12 cellular contexts compared by ENCODE assay signal in the genomic region with DNA sequence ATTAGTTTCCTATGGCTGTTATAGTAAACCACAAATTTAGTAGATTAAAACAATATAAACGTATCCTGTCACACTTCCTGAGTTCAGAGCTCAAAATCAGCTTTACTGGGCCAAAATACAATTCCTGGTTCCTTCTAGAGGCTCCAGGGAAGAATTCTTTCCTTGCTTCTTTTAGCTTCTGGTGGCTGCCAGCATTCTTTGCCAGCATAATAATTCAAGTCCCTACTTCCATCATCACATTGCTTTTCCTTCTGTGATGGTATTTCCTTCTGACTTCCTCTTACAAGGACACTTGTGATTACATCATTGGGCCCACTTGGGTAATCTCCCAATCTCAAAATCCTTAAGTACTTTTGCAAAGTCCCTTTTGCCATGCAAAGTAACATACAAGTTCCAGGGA. TPM values are rescaled to one million over a fixed set of nuclear protein-coding genes. Genes with fewer than 3 reads are reported as not detected.
DNase-seq lines count a peak whose midpoint lies in the region; ATAC-seq, FAIRE-seq and TF ChIP-seq lines count a peak whose summit lies in the region.
"Had no signal": no experiment of that assay in that cellular context is flagged by ENCODE, and none has a peak within 500 bp of the region (broad histone marks: within the 10 kb centered on the region; RNA-seq: fewer than 3 reads in every experiment).

No MANE protein-coding gene starts in this region.

- no peak for FAIRE-seq in RCC 7860 (lab: Jason Lieb, UNC)

- H3K27me3 ChIP-seq in fibroblast of lung (ENCODE audit: control insufficient read depth, insufficient read depth, low read length) (no peaks in the 10 kb centered on the region), psoas muscle (ENCODE audit: insufficient read depth in 3 of 3, low read length in 2 of 3) (no peaks in the 10 kb centered on the region), sigmoid colon (no peaks in the 10 kb centered on the region)

- TF ChIP-seq POLR2A in sigmoid colon (IDR thresholded peaks at IDR 0.05) = no peak

- H2AFZ ChIP-seq in OCI-LY7 (ENCODE audit: low read length) (no peak overlapping the region), fibroblast of lung (ENCODE audit: low read length) (no peak overlapping the region)

- 23 to 32% (median 26%) methylated on average over 1 of the region's 1 CpG for WGBS in psoas muscle, 3 donors
- WGBS in sigmoid colon, 2 donors = 67 to 81% methylated on average over 1 of the region's 1 CpG

- H3K9me3 ChIP-seq in OCI-LY7 (ENCODE audit: low read length) = no peaks in the 10 kb centered on the region
- H3K9me3 ChIP-seq in fibroblast of lung (ENCODE audit: control insufficient read depth, insufficient read depth, low read depth, low read length) = no peaks in the 10 kb centered on the region
- H3K9me3 ChIP-seq in psoas muscle = no peaks in the 10 kb centered on the region
- H3K9me3 ChIP-seq in sigmoid colon = no peaks in the 10 kb centered on the region

- TF ChIP-seq CTCF in OCI-LY7 (conservative IDR thresholded peaks at IDR 0.05; ENCODE audit: low read length) = no peak
- TF ChIP-seq CTCF in fibroblast of lung (conservative IDR thresholded peaks at IDR 0.05 in 1 of 2, IDR thresholded peaks at IDR 0.05 in 1 of 2; ENCODE audit: low read depth in 1 of 2, low read length in 2 of 2) = no peak
- TF ChIP-seq CTCF in psoas muscle (IDR thresholded peaks at IDR 0.05) = no peak
- no peak for TF ChIP-seq CTCF in sigmoid colon (IDR thresholded peaks at IDR 0.05)

- CTCF ChIA-PET in OCI-LY7 (lab: Charles Lee; ENCODE audit: unreplicated experiment) = no interaction called here

- DNase-seq in NCI-H82 (lab: John Stamatoyannopoulos, UW) = peak; percentile 15
- DNase-seq in NCI-H82 treated with DMSO at 0.1 percent for 48 hours (lab: John Stamatoyannopoulos, UW; ENCODE audit: unreplicated experiment) = no peak
- DNase-seq in OCI-LY7 (ENCODE audit: low spot score) = no peak
- peak; percentile 24 to 31 for DNase-seq in fibroblast of lung (ENCODE audit: low read depth in 2 of 2)
- DNase-seq in psoas muscle = no peak
- no peak for DNase-seq in sigmoid colon
- no peak for DNase-seq in DMS 273 treated with DMSO at 0.1 percent for 48 hours (lab: John Stamatoyannopoulos, UW)
- DNase-seq in RCC 7860 (ENCODE audit: low spot score) = no peak
- DNase-seq: activated T-cell treated with anti-CD3 and anti-CD28 coated beads, Interleukin-2, amount 50 U/mL, for 48 hours; immature natural killer cell; NCI-H69 had no signal

- H3K9me2 ChIP-seq in OCI-LY7 (ENCODE audit: insufficient read depth, low read length) = no peaks in the 10 kb centered on the region

- H3K27ac ChIP-seq in OCI-LY7 (ENCODE audit: low read depth, low read length, poor library complexity, severe bottlenecking) = no peak overlapping the region
- no peak overlapping the region for H3K27ac ChIP-seq in fibroblast of lung (ENCODE audit: insufficient read depth, low read length)
- peak overlapping the region; percentile 17 for H3K27ac ChIP-seq in psoas muscle
- H3K27ac ChIP-seq in sigmoid colon = no peak overlapping the region

- ATAC-seq in psoas muscle = peak in 2 of 4 donors; percentile 52 to 72
- ATAC-seq: HCT116 had no signal

- H3K79me2 ChIP-seq in OCI-LY7 (ENCODE audit: insufficient read depth, low read depth, low read length) (no peaks in the 10 kb centered on the region), fibroblast of lung (ENCODE audit: control insufficient read depth, insufficient read depth, low read length) (no peaks in the 10 kb centered on the region)

- POLR2A ChIA-PET in OCI-LY7 (lab: Charles Lee) = no interaction called here

- H3K4me2 ChIP-seq in OCI-LY7 (ENCODE audit: low read length) = no peak overlapping the region
- no peak overlapping the region for H3K4me2 ChIP-seq in fibroblast of lung (ENCODE audit: extremely low read depth, insufficient read depth, low read length)

- no peaks in the 10 kb centered on the region for H4K20me1 ChIP-seq in OCI-LY7 (ENCODE audit: insufficient read depth, low read length)
- no peaks in the 10 kb centered on the region for H4K20me1 ChIP-seq in fibroblast of lung (ENCODE audit: control insufficient read depth, extremely low read depth, insufficient read depth, low read length)

- TSS peak; percentile 10 for BruUV-seq in OCI-LY7 (replicated peaks; lab: Mats Ljungman, UMichigan)

- H3K4me1 ChIP-seq in OCI-LY7 (ENCODE audit: insufficient read depth, low read length, poor library complexity, severe bottlenecking) = no peaks in the 10 kb centered on the region
- no peaks in the 10 kb centered on the region for H3K4me1 ChIP-seq in fibroblast of lung (ENCODE audit: control insufficient read depth, extremely low read depth, insufficient read depth, low read length)
- no peaks in the 10 kb centered on the region for H3K4me1 ChIP-seq in psoas muscle
- no peaks in the 10 kb centered on the region for H3K4me1 ChIP-seq in sigmoid colon

- TF ChIP-seq EP300 in sigmoid colon (IDR thresholded peaks at IDR 0.05) = no peak

- peaks cover 57% of the 10 kb centered on the region for H3K36me3 ChIP-seq in OCI-LY7 (ENCODE audit: insufficient read depth, low read length)
- peaks cover 2% of the 10 kb centered on the region for H3K36me3 ChIP-seq in fibroblast of lung (ENCODE audit: control insufficient read depth, insufficient read depth, low read length)
- H3K36me3 ChIP-seq in psoas muscle (ENCODE audit: insufficient read depth in 1 of 2, low read depth in 1 of 2) = peaks cover 0 to 67% of the 10 kb centered on the region in 2 donors
- peaks cover 8 to 62% (median 14%) of the 10 kb centered on the region in 4 donors for H3K36me3 ChIP-seq in sigmoid colon

- H3K4me3 ChIP-seq in OCI-LY7 (ENCODE audit: low read depth, low read length, poor library complexity, severe bottlenecking) = no peak overlapping the region
- no peak overlapping the region for H3K4me3 ChIP-seq in fibroblast of lung (replicated peaks in 1 of 4; ENCODE audit: control extremely low read depth in 1 of 4, insufficient read depth in 1 of 4, low read depth in 3 of 4, low read length in 4 of 4)
- H3K4me3 ChIP-seq in psoas muscle = no peak overlapping the region
- H3K4me3 ChIP-seq in sigmoid colon = no peak overlapping the region

- intact Hi-C loops in OCI-LY7 (cut with micrococcal nuclease; ENCODE audit: unreplicated experiment) = no loop called here
- intact Hi-C loops in psoas muscle (cut with DNase I) = no loop called here
- intact Hi-C loops in sigmoid colon (cut with DNase I) = no loop called here

- no peak overlapping the region for H3K9ac ChIP-seq in fibroblast of lung (ENCODE audit: insufficient read depth, low read length)

RNA-seq across cellular contexts. Expression of a gene that starts 40.6 kb away (rescaled TPM):
- 23.0 and 27.6 TPM in 2 replicates for total RNA-seq in OCI-LY7 (2014; rRNA removed; shearing (Covaris generic))
- total RNA-seq in OCI-LY7 (2022) (34.6 and 36.6 TPM in 2 replicates), fibroblast of lung (25.9 and 26.6 TPM in 2 replicates), psoas muscle (10 to 100 TPM; 22.7 to 30.0 (median 29.0) TPM), sigmoid colon (10 to 100 TPM; 29.1 to 50.5 (median 38.7) TPM)
- polyA plus RNA-seq in fibroblast of lung (61.9 and 70.5 TPM in 2 replicates), psoas muscle (10 to 100 TPM; 27.5 to 57.6 (median 31.4) TPM), sigmoid colon (10 to 100 TPM; 22.2 to 49.9 (median 40.9) TPM)
- 37.8 and 43.7 TPM in 2 replicates for polyA plus RNA-seq in fibroblast of lung (2012)
- 0.63 and 6.2 TPM in 2 replicates for polyA minus RNA-seq in fibroblast of lung (ENCODE audit: low replicate concordance)

RNA-seq across cellular contexts. Expression of a gene that starts 56.3 kb away (rescaled TPM):
- 189 and 314 TPM in 2 replicates for total RNA-seq in OCI-LY7 (2014; rRNA removed; shearing (Covaris generic))
- 219 and 259 TPM in 2 replicates for total RNA-seq in OCI-LY7 (2022)
- 87.0 and 92.2 TPM in 2 replicates for total RNA-seq in fibroblast of lung
- polyA plus RNA-seq in fibroblast of lung = 147 and 240 TPM in 2 replicates
- 176 and 219 TPM in 2 replicates for polyA plus RNA-seq in fibroblast of lung (2012)
- polyA minus RNA-seq in fibroblast of lung (ENCODE audit: low replicate concordance) = 0.82 TPM in 1 of 2 replicates, not detected in the other
- total RNA-seq in psoas muscle = 100 to 1,000 TPM in 3 of 4 donors, 10 to 100 TPM in 1; 87.4 to 120 (median 112) TPM
- 100 to 1,000 TPM; 155 to 304 (median 197) TPM for polyA plus RNA-seq in psoas muscle
- total RNA-seq in sigmoid colon = 100 to 1,000 TPM in 2 of 4 donors, 10 to 100 TPM in 2; 47.8 to 136 (median 106) TPM
- 100 to 1,000 TPM; 194 to 267 (median 217) TPM for polyA plus RNA-seq in sigmoid colon

RNA-seq across cellular contexts. Expression of a gene that starts 56.8 kb away (rescaled TPM):
- total RNA-seq in OCI-LY7 (2014; rRNA removed; shearing (Covaris generic)) = 370 and 405 TPM in 2 replicates
- 599 and 702 TPM in 2 replicates for total RNA-seq in OCI-LY7 (2022)
- 198 and 214 TPM in 2 replicates for total RNA-seq in fibroblast of lung
- polyA plus RNA-seq in fibroblast of lung = 175 and 258 TPM in 2 replicates
- 159 and 258 TPM in 2 replicates for polyA plus RNA-seq in fibroblast of lung (2012)
- 74.5 and 119 TPM in 2 replicates for polyA minus RNA-seq in fibroblast of lung (ENCODE audit: low replicate concordance)
- total RNA-seq in psoas muscle = 100 to 1,000 TPM; 167 to 252 (median 192) TPM
- 100 to 1,000 TPM; 188 to 468 (median 240) TPM for polyA plus RNA-seq in psoas muscle
- total RNA-seq in sigmoid colon = 100 to 1,000 TPM in 3 of 4 donors, 10 to 100 TPM in 1; 98.9 to 144 (median 114) TPM
- 100 to 1,000 TPM; 121 to 313 (median 177) TPM for polyA plus RNA-seq in sigmoid colon

Comparison
In these comparisons a context has a peak if more than half of its experiments do, and no peak if none do; other contexts are left out.
1. DNase-seq: peak in NCI-H82 (single experiment) and fibroblast of lung (2 of 2); none in NCI-H82 treated with DMSO at 0.1 percent for 48 hours (single experiment), OCI-LY7 (single experiment), psoas muscle (0 of 2), sigmoid colon (single experiment), DMS 273 treated with DMSO at 0.1 percent for 48 hours (single experiment) and RCC 7860 (single experiment).